Comparison of ENCODE assay signal across 8 cellular contexts in genomic region chrX:47482512-47483309, GRCh38. TPM values are rescaled to one million over a fixed set of nuclear protein-coding genes. Genes with fewer than 3 reads are reported as not detected.
A peak's percentile ranks its signal among the peaks of the same experiment; 100 is the strongest.
DNase-seq lines count a peak whose midpoint lies in the region; ATAC-seq and TF ChIP-seq lines count a peak whose summit lies in the region.

TSS of gene ZNF41 (minus strand) at chrX:47483222. CDS start at chrX:47467481, 15,741 bp downstream.

- POLR2A ChIA-PET in GM10248 (lab: Yijun Ruan, JAX): no interaction called here

- peak within 1 kb of the TSS; percentile 96 for H3K4me3 Mint-ChIP-seq in activated naive CD4-positive, alpha-beta T cell treated with anti-CD3 and anti-CD28 coated beads, Interleukin-2, amount 50 U/mL, for 24 hours
- peak within 1 kb of the TSS; percentile 97 for H3K4me3 Mint-ChIP-seq in glutamatergic neuron (ENCODE audit: unreplicated experiment)
- peak within 1 kb of the TSS; percentile 92 for H3K4me3 Mint-ChIP-seq in osteocyte (ENCODE audit: unreplicated experiment)

- H3K4me1 Mint-ChIP-seq in activated naive CD4-positive, alpha-beta T cell treated with anti-CD3 and anti-CD28 coated beads, Interleukin-2, amount 50 U/mL, for 24 hours: peaks cover 40% of the 10 kb centered on the region
- H3K4me1 Mint-ChIP-seq in glutamatergic neuron (ENCODE audit: low read depth, unreplicated experiment): peaks cover 12% of the 10 kb centered on the region
- H3K4me1 Mint-ChIP-seq in osteocyte (ENCODE audit: unreplicated experiment): peaks cover 29% of the 10 kb centered on the region

- peaks cover 0 to 5% of the 10 kb centered on the region in 2 donors for H3K4me1 ChIP-seq in thoracic aorta (ENCODE audit: control insufficient read depth in 1 of 2, low read depth in 2 of 2)

- CTCF ChIA-PET in GM10248 (lab: Yijun Ruan, JAX): interaction anchor here (1.1 kb wide), 1 partner anchor 290 kb away, joined by 3 read pairs; no protein-coding TSS in a partner anchor

- peak within 1 kb of the TSS; percentile 89 for H3K4me3 ChIP-seq in thoracic aorta

- H3K27ac ChIP-seq in thoracic aorta: peak within 1 kb of the TSS; percentile 82 to 84

- no peaks in the 10 kb centered on the region for H3K36me3 ChIP-seq in thoracic aorta

- peak within 1 kb of the TSS; percentile 91 for H3K27ac Mint-ChIP-seq in activated naive CD4-positive, alpha-beta T cell treated with anti-CD3 and anti-CD28 coated beads, Interleukin-2, amount 50 U/mL, for 24 hours
- peak within 1 kb of the TSS; percentile 94 for H3K27ac Mint-ChIP-seq in glutamatergic neuron (ENCODE audit: unreplicated experiment)
- peak within 1 kb of the TSS; percentile 86 for H3K27ac Mint-ChIP-seq in osteocyte (ENCODE audit: unreplicated experiment)

- TF ChIP-seq CTCF in GM10248 (IDR thresholded peaks at IDR 0.05; ENCODE audit: control extremely low read depth, extremely low read depth, low read depth, missing control alignments) (no peak), glutamatergic neuron (IDR thresholded peaks at IDR 0.05; ENCODE audit: partially characterized antibody, unreplicated experiment) (no peak), osteocyte (IDR thresholded peaks at IDR 0.05) (no peak), thoracic aorta (IDR thresholded peaks at IDR 0.05) (no peak)

- H3K36me3 Mint-ChIP-seq in activated naive CD4-positive, alpha-beta T cell treated with anti-CD3 and anti-CD28 coated beads, Interleukin-2, amount 50 U/mL, for 24 hours: peaks cover 1% of the 10 kb centered on the region
- H3K36me3 Mint-ChIP-seq in glutamatergic neuron (ENCODE audit: unreplicated experiment) (no peaks in the 10 kb centered on the region), osteocyte (ENCODE audit: unreplicated experiment) (no peaks in the 10 kb centered on the region)

- H3K27me3 ChIP-seq in thoracic aorta (replicated peaks; ENCODE audit: insufficient read depth): no peaks in the 10 kb centered on the region

- DNase-seq in GM10248 (ENCODE audit: extremely low spot score) (peak; percentile 84), NCI-H1092 (lab: John Stamatoyannopoulos, UW) (peak; percentile 85), glutamatergic neuron (peak; percentile 66), osteocyte (ENCODE audit: extremely low spot score, unreplicated experiment) (peak; percentile 85), thoracic aorta (ENCODE audit: low spot score) (peak; percentile 28)

- no peaks in the 10 kb centered on the region for H3K9me3 ChIP-seq in thoracic aorta

- peak; percentile 91 for ATAC-seq in HG02610 (IDR thresholded peaks at IDR 0.05; ENCODE audit: unreplicated experiment)
- ATAC-seq in SK-N-SH treated with all-trans-retinoic acid at 6 μM for 48 hours: peak; percentile 92
- ATAC-seq in thoracic aorta (ENCODE audit: insufficient number of reproducible peaks, low FRiP score, low read depth): peak; percentile 87

- H3K9me3 Mint-ChIP-seq in activated naive CD4-positive, alpha-beta T cell treated with anti-CD3 and anti-CD28 coated beads, Interleukin-2, amount 50 U/mL, for 24 hours: no peaks in the 10 kb centered on the region
- H3K9me3 Mint-ChIP-seq in glutamatergic neuron (ENCODE audit: unreplicated experiment) (peaks cover 5% of the 10 kb centered on the region), osteocyte (ENCODE audit: unreplicated experiment) (peaks cover 6% of the 10 kb centered on the region)

- H3K27me3 Mint-ChIP-seq in activated naive CD4-positive, alpha-beta T cell treated with anti-CD3 and anti-CD28 coated beads, Interleukin-2, amount 50 U/mL, for 24 hours: no peaks in the 10 kb centered on the region
- H3K27me3 Mint-ChIP-seq in glutamatergic neuron (ENCODE audit: unreplicated experiment): peaks cover 8% of the 10 kb centered on the region
- no peaks in the 10 kb centered on the region for H3K27me3 Mint-ChIP-seq in osteocyte (ENCODE audit: unreplicated experiment)

TF ChIP-seq in SK-N-SH treated with all-trans-retinoic acid at 6 μM for 48 hours, 23 proteins besides CTCF, POLR2A, EP300 and RAD21 (continues in another document):
- TF ChIP-seq ISL1 (CRISPR knock-in tag; IDR thresholded peaks at IDR 0.05): no peak
- TF ChIP-seq ZNF8 (CRISPR knock-in tag; IDR thresholded peaks at IDR 0.05): no peak
- TF ChIP-seq, protein P1, sequence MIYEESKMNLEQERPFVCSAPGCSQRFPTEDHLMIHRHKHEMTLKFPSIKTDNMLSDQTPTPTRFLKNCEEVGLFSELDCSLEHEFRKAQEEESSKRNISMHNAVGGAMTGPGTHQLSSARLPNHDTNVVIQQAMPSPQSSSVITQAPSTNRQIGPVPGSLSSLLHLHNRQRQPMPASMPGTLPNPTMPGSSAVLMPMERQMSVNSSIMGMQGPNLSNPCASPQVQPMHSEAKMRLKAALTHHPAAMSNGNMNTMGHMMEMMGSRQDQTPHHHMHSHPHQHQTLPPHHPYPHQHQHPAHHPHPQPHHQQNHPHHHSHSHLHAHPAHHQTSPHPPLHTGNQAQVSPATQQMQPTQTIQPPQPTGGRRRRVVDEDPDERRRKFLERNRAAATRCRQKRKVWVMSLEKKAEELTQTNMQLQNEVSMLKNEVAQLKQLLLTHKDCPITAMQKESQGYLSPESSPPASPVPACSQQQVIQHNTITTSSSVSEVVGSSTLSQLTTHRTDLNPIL (CRISPR knock-in tag; IDR thresholded peaks at IDR 0.05; ENCODE audit: low read depth): no peak
- no peak for TF ChIP-seq BACH2 (CRISPR knock-in tag; IDR thresholded peaks at IDR 0.05; ENCODE audit: borderline replicate concordance)
- no peak for TF ChIP-seq ARNTL (CRISPR knock-in tag; IDR thresholded peaks at IDR 0.05; ENCODE audit: borderline replicate concordance, low read depth)
- TF ChIP-seq ZNF70 (CRISPR knock-in tag; IDR thresholded peaks at IDR 0.05): no peak
- TF ChIP-seq GLIS3 (CRISPR knock-in tag; IDR thresholded peaks at IDR 0.05): no peak
- TF ChIP-seq PPARA (CRISPR knock-in tag; IDR thresholded peaks at IDR 0.05; ENCODE audit: borderline replicate concordance): no peak
- TF ChIP-seq CSDC2 (CRISPR knock-in tag; IDR thresholded peaks at IDR 0.05): no peak
- TF ChIP-seq ZNF565 (CRISPR knock-in tag; conservative IDR thresholded peaks at IDR 0.05; ENCODE audit: low read depth): no peak
- no peak for TF ChIP-seq RARB (CRISPR knock-in tag; IDR thresholded peaks at IDR 0.05)
- TF ChIP-seq, protein P2, sequence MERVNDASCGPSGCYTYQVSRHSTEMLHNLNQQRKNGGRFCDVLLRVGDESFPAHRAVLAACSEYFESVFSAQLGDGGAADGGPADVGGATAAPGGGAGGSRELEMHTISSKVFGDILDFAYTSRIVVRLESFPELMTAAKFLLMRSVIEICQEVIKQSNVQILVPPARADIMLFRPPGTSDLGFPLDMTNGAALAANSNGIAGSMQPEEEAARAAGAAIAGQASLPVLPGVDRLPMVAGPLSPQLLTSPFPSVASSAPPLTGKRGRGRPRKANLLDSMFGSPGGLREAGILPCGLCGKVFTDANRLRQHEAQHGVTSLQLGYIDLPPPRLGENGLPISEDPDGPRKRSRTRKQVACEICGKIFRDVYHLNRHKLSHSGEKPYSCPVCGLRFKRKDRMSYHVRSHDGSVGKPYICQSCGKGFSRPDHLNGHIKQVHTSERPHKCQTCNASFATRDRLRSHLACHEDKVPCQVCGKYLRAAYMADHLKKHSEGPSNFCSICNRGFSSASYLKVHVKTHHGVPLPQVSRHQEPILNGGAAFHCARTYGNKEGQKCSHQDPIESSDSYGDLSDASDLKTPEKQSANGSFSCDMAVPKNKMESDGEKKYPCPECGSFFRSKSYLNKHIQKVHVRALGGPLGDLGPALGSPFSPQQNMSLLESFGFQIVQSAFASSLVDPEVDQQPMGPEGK (CRISPR knock-in tag; IDR thresholded peaks at IDR 0.05; ENCODE audit: borderline replicate concordance): no peak
- no peak for TF ChIP-seq POU6F1 (CRISPR knock-in tag; IDR thresholded peaks at IDR 0.05; ENCODE audit: borderline replicate concordance, low read depth)
- TF ChIP-seq ESRRG (CRISPR knock-in tag; IDR thresholded peaks at IDR 0.05): no peak
- TF ChIP-seq TOX (CRISPR knock-in tag; IDR thresholded peaks at IDR 0.05; ENCODE audit: borderline replicate concordance): no peak
- TF ChIP-seq OSR1 (CRISPR knock-in tag; IDR thresholded peaks at IDR 0.05): no peak
- TF ChIP-seq ZFP3 (CRISPR knock-in tag; IDR thresholded peaks at IDR 0.05): no peak

RNA-seq across cellular contexts. Expression of gene ZNF41, which starts in this region (rescaled TPM):
- total RNA-seq in glutamatergic neuron (ENCODE audit: unreplicated experiment) (7.6 TPM), osteocyte (6.3 and 8.8 TPM in 2 replicates), thoracic aorta (1 to 10 TPM; 8.1 to 9.1 TPM)

Comparison
In these comparisons a context has a peak if more than half of its experiments do, and no peak if none do; other contexts are left out.
1. Peak in every context shown above with its lines: DNase-seq, ATAC-seq, H3K4me3 ChIP-seq and H3K27ac ChIP-seq.
2. DNase-seq: peak in every context shown above with its lines; median percentile 85 in NCI-H1092; 85 in osteocyte; 84 in GM10248; 66 in glutamatergic neuron; 28 in thoracic aorta.